ENCODE assay signal across 9 cellular contexts in genomic region chr19:12670159-12670928, GRCh38. TPM values are rescaled to one million over a fixed set of nuclear protein-coding genes. Genes with fewer than 3 reads are reported as not detected.
A peak's percentile ranks its signal among the peaks of the same experiment; 100 is the strongest.
DNase-seq lines count a peak whose midpoint lies in the region; ATAC-seq and TF ChIP-seq lines count a peak whose summit lies in the region.
"Had no signal": no experiment of that assay in that cellular context is flagged by ENCODE, and none has a peak within 500 bp of the region (broad histone marks: within the 10 kb centered on the region; RNA-seq: fewer than 3 reads in every experiment).

No MANE protein-coding gene starts in this region.

- H3K4me2 ChIP-seq in SK-N-SH, result peak overlapping the region; percentile 90

- no peaks in the 10 kb centered on the region for H4K20me1 ChIP-seq in SK-N-SH (ENCODE audit: insufficient read depth)

- H3K27ac ChIP-seq in SK-N-SH (ENCODE audit: low read depth in 2 of 2, low read length in 1 of 2) (peak overlapping the region; percentile 89 to 96; a peak in 3 of 4 replicates), temporal lobe (ENCODE audit: low read depth, low read length) (peak overlapping the region; percentile 86)

- DNase-seq in SK-N-SH (no peak), adipocyte (ENCODE audit: low read depth) (no peak), kidney epithelial cell (ENCODE audit: low read depth) (no peak), NCI-H1417 treated with DMSO at 0.1 percent for 48 hours (lab: John Stamatoyannopoulos, UW) (no peak), GM13976 (ENCODE audit: low spot score) (no peak), AG08396 (ENCODE audit: low spot score) (no peak)

- peak overlapping the region; percentile 76 for H3K9ac ChIP-seq in SK-N-SH
- H3K9ac ChIP-seq in adipocyte (ENCODE audit: low read length), result peak overlapping the region; percentile 95

- H3K79me2 ChIP-seq in SK-N-SH (ENCODE audit: insufficient read depth), result peaks cover 55% of the 10 kb centered on the region

- peaks cover 5 to 35% of the 10 kb centered on the region in 2 experiments; a peak in 2 of 4 replicates for H3K4me1 ChIP-seq in SK-N-SH (ENCODE audit: control insufficient read depth in 1 of 2, insufficient read depth in 2 of 2, low read depth in 1 of 2, low read length in 1 of 2)
- peaks cover 36% of the 10 kb centered on the region for H3K4me1 ChIP-seq in adipocyte (ENCODE audit: control insufficient read depth, insufficient read depth, low read length)

- no peaks in the 10 kb centered on the region for H3K9me2 ChIP-seq in SK-N-SH

- H3K4me3 ChIP-seq in SK-N-SH (ENCODE audit: low read depth in 2 of 2, low read length in 1 of 2) (peak overlapping the region; percentile 80 to 85), adipocyte (ENCODE audit: low read length) (peak overlapping the region; percentile 96), kidney epithelial cell (ENCODE audit: low read depth, low read length) (peak overlapping the region; percentile 71)

- no peak for TF ChIP-seq RAD21 in SK-N-SH (IDR thresholded peaks at IDR 0.05; ENCODE audit: low read length)

- H3K27me3 ChIP-seq in SK-N-SH (ENCODE audit: insufficient read depth) (no peaks in the 10 kb centered on the region), adipocyte (replicated peaks; ENCODE audit: control insufficient read depth, insufficient read depth, low read length) (no peaks in the 10 kb centered on the region), kidney epithelial cell (ENCODE audit: control insufficient read depth, insufficient read depth, low read length) (no peaks in the 10 kb centered on the region)

- H3F3A ChIP-seq in SK-N-SH (replicated peaks; ENCODE audit: insufficient read depth), result peaks cover 28% of the 10 kb centered on the region

- TF ChIP-seq EP300 in SK-N-SH (IDR thresholded peaks at IDR 0.05; ENCODE audit: borderline replicate concordance in 1 of 2, low read depth in 1 of 2, low read length in 1 of 2), result no peak

- POLR2A ChIA-PET in SK-N-SH (lab: Yijun Ruan, JAX), result interaction anchor here (1.5 to 1.7 kb wide), 2 partner anchors 11 to 60 kb away, joined by 3 to 6 read pairs; partner anchors contain the start of genes DHPS, ZNF490 and ZNF791

- 39% methylated on average over 25 of the region's 26 CpGs for WGBS in SK-N-SH (ENCODE audit: low lambda C conversion rate)

- peak overlapping the region; percentile 82; the same call in 1 of the 2 replicates for H2AFZ ChIP-seq in SK-N-SH (ENCODE audit: low read depth)

- in situ Hi-C loops in GM13976 (cut with MboI; ENCODE audit: low sequenced_read_pairs, unreplicated experiment), result loop anchor here (10.0 kb wide), 1 partner anchor 96 kb away; no protein-coding TSS in a partner anchor

- H3K36me3 ChIP-seq in SK-N-SH (replicated peaks in 1 of 2; ENCODE audit: control insufficient read depth in 1 of 2, insufficient read depth in 2 of 2, low read length in 1 of 2) (peaks cover 20 to 22% of the 10 kb centered on the region in 2 experiments), adipocyte (ENCODE audit: control insufficient read depth, insufficient read depth, low read length, severe bottlenecking) (peaks cover 16% of the 10 kb centered on the region), kidney epithelial cell (ENCODE audit: control insufficient read depth, insufficient read depth, low read length) (peaks cover 2% of the 10 kb centered on the region)

- CTCF ChIA-PET in SK-N-SH (lab: Yijun Ruan, JAX), result interaction anchor here (1.0 to 2.9 kb wide), 7 partner anchors 10 to 175 kb away, joined by 3 to 21 read pairs (median 4); partner anchors contain the start of gene DHPS

- ATAC-seq in SK-N-SH treated with all-trans-retinoic acid at 6 μM for 48 hours, result no peak

- H3K9me3 ChIP-seq in SK-N-SH (no peaks in the 10 kb centered on the region), adipocyte (ENCODE audit: control insufficient read depth, low read length) (no peaks in the 10 kb centered on the region)

- no peak for TF ChIP-seq CTCF in SK-N-SH (IDR thresholded peaks at IDR 0.05)
- no peak for TF ChIP-seq CTCF in kidney epithelial cell (IDR thresholded peaks at IDR 0.05; ENCODE audit: insufficient read depth, low read length, poor library complexity, severe bottlenecking)
- no peak for TF ChIP-seq CTCF in GM13976 (IDR thresholded peaks at IDR 0.05; ENCODE audit: borderline replicate concordance, control extremely low read depth, extremely low read depth, insufficient read depth, missing control alignments)

TF ChIP-seq in SK-N-SH, 30 proteins besides CTCF, POLR2A, EP300 and RAD21:
- TF ChIP-seq PBX3 (IDR thresholded peaks at IDR 0.05) (0 out of 2 replicates have a peak, but pooled peaks have one; percentile 1), MAX (IDR thresholded peaks at IDR 0.05; ENCODE audit: low read depth) (no peak)

TF ChIP-seq in SK-N-SH treated with all-trans-retinoic acid at 6 μM for 48 hours, 23 proteins besides CTCF, POLR2A, EP300 and RAD21 (continues in another document):
- TF ChIP-seq TOX (CRISPR knock-in tag; IDR thresholded peaks at IDR 0.05; ENCODE audit: borderline replicate concordance) (no peak), RARB (CRISPR knock-in tag; IDR thresholded peaks at IDR 0.05) (no peak), OSR1 (CRISPR knock-in tag; IDR thresholded peaks at IDR 0.05) (no peak), POU6F1 (CRISPR knock-in tag; IDR thresholded peaks at IDR 0.05; ENCODE audit: borderline replicate concordance, low read depth) (no peak), ZFP30 (CRISPR knock-in tag; IDR thresholded peaks at IDR 0.05) (no peak), ISL1 (CRISPR knock-in tag; IDR thresholded peaks at IDR 0.05) (no peak), ZNF565 (CRISPR knock-in tag; conservative IDR thresholded peaks at IDR 0.05; ENCODE audit: low read depth) (no peak), CSDC2 (CRISPR knock-in tag; IDR thresholded peaks at IDR 0.05) (no peak), SNAI2 (CRISPR knock-in tag; IDR thresholded peaks at IDR 0.05) (no peak), TCF4 (CRISPR knock-in tag; IDR thresholded peaks at IDR 0.05; ENCODE audit: borderline replicate concordance) (no peak), ARNTL (CRISPR knock-in tag; IDR thresholded peaks at IDR 0.05; ENCODE audit: borderline replicate concordance, low read depth) (no peak), PATZ1 (CRISPR knock-in tag; IDR thresholded peaks at IDR 0.05; ENCODE audit: borderline replicate concordance) (no peak), ZNF70 (CRISPR knock-in tag; IDR thresholded peaks at IDR 0.05) (no peak), ZC3H10 (CRISPR knock-in tag; IDR thresholded peaks at IDR 0.05) (no peak), PPARA (CRISPR knock-in tag; IDR thresholded peaks at IDR 0.05; ENCODE audit: borderline replicate concordance) (no peak)

RNA-seq across cellular contexts. Expression of gene WDR83, which starts 3.7 kb away (rescaled TPM):
- polyA plus RNA-seq in SK-N-SH (2012; rRNA removed), result 12.8 and 18.2 TPM in 2 replicates
- 8.2 and 11.1 TPM in 2 replicates for polyA plus RNA-seq in SK-N-SH (2012; cell fraction: cytosol; rRNA removed)
- 28.5 and 44.2 TPM in 2 replicates for polyA plus RNA-seq in SK-N-SH (2012; cell fraction: nucleus; rRNA removed)
- total RNA-seq in kidney epithelial cell (15.7 and 16.6 TPM in 2 replicates), temporal lobe (9.1 TPM)

RNA-seq across cellular contexts. Expression of gene MAN2B1, which starts 3.8 kb away (rescaled TPM):
- polyA plus RNA-seq in SK-N-SH (2012; rRNA removed), result 43.2 and 47.0 TPM in 2 replicates
- 23.6 and 33.7 TPM in 2 replicates for polyA plus RNA-seq in SK-N-SH (2012; cell fraction: cytosol; rRNA removed)
- polyA plus RNA-seq in SK-N-SH (2012; cell fraction: nucleus; rRNA removed), result 102 and 112 TPM in 2 replicates
- total RNA-seq in kidney epithelial cell (92.8 and 141 TPM in 2 replicates), temporal lobe (11.8 TPM)

RNA-seq across cellular contexts. Expression of gene DHPS, which starts 11.3 kb away (rescaled TPM):
- 179 and 192 TPM in 2 replicates for polyA plus RNA-seq in SK-N-SH (2012; rRNA removed)
- 123 and 143 TPM in 2 replicates for polyA plus RNA-seq in SK-N-SH (2012; cell fraction: cytosol; rRNA removed)
- polyA plus RNA-seq in SK-N-SH (2012; cell fraction: nucleus; rRNA removed), result 333 and 391 TPM in 2 replicates
- total RNA-seq in kidney epithelial cell (109 and 127 TPM in 2 replicates), temporal lobe (72.8 TPM)

RNA-seq across cellular contexts. Expression of gene GNG14, which starts 17.5 kb away (rescaled TPM):
- not detected in 2 replicates for polyA plus RNA-seq in SK-N-SH (2012; rRNA removed)
- polyA plus RNA-seq in SK-N-SH (2012; cell fraction: cytosol; rRNA removed), result 0.13 TPM in 1 of 2 replicates, not detected in the other
- polyA plus RNA-seq in SK-N-SH (2012; cell fraction: nucleus; rRNA removed), result 0.30 TPM in 1 of 2 replicates, not detected in the other
- total RNA-seq in kidney epithelial cell, result not detected in 2 replicates
- not detected for total RNA-seq in temporal lobe
- total RNA-seq: A172 had no signal

RNA-seq across cellular contexts. Expression of gene FBXW9, which starts 26.1 kb away (rescaled TPM):
- 25.9 and 26.6 TPM in 2 replicates for polyA plus RNA-seq in SK-N-SH (2012; rRNA removed)
- polyA plus RNA-seq in SK-N-SH (2012; cell fraction: cytosol; rRNA removed), result 9.6 and 15.9 TPM in 2 replicates
- 39.1 and 46.7 TPM in 2 replicates for polyA plus RNA-seq in SK-N-SH (2012; cell fraction: nucleus; rRNA removed)
- total RNA-seq in kidney epithelial cell (19.0 and 20.7 TPM in 2 replicates), temporal lobe (7.4 TPM)
